Comparison of ENCODE assay signal across 16 cellular contexts in the genomic region with DNA sequence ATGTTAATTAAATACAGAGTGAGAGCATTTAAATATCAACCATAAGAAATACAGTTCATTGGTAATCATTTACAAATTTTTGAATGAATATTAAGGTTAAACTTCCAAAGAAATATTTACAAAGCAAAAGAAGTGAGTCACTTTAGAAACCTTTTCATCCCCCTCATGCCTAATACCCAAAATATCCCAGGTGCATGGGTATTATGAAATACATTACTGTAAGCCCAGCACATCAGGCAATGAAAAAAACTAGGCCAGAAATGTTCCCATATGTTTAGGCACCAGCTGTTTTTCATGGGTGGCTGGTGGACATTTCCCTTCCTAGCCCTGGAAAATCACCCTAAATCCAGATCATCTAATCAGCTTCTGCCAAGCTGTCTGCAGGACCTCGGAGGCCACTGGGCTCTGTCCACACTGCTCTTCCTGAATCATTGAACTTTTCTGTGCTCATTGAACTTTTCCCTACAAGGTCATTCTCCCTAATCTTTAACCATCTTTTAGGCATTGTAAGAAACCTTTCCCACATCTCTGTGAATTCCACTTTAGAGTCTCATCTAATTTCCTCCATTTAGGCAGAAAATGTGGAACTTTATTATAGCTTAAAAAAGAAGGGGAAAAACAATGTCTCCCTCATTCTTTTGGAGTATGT.
"Had no signal": no experiment of that assay in that cellular context is flagged by ENCODE, and none has a peak within 500 bp of the region (broad histone marks: within the 10 kb centered on the region; RNA-seq: fewer than 3 reads in every experiment).

No MANE protein-coding gene starts in this region.

- H3K4me3 ChIP-seq: coronary artery, psoas muscle, sigmoid colon, transverse colon had no signal

- H3K27me3 ChIP-seq: sigmoid colon, transverse colon had no signal

- DNase-seq: activated CD4-positive, alpha-beta T cell treated with anti-CD3 and anti-CD28 coated beads, Interleukin-2, amount 10 ng/mL, durations not matched to agents 24 days and 14 days; activated naive CD4-positive, alpha-beta T cell treated with Interleukin-2 at 50 U/mL for 16 hours; central memory CD4-positive, alpha-beta T cell; effector CD8-positive, alpha-beta T cell; head of caudate nucleus; natural killer cell; psoas muscle; sigmoid colon; stimulated activated CD4-positive, alpha-beta T cell treated with anti-CD3 and anti-CD28 coated beads, Interleukin-2, amount 100 ng/mL, for 24 hours; stimulated activated naive B cell treated with anti-CD40 and anti-IgM and Interleukin-4, amounts not matched to agents 10 μg/mL and 1 μg/mL and 100 μg/mL, for 72 hours; substantia nigra; T-helper 1 cell; transverse colon had no signal

- H3K9me3 ChIP-seq: psoas muscle, sigmoid colon, transverse colon had no signal

- H3K27ac ChIP-seq: coronary artery, psoas muscle, sigmoid colon, transverse colon had no signal

- H3K4me1 ChIP-seq: psoas muscle, transverse colon had no signal

- ATAC-seq: left lobe of liver; natural killer cell; psoas muscle; stimulated activated naive B cell treated with anti-CD40 and anti-IgM and Interleukin-4, amounts not matched to agents 10 μg/mL and 1 μg/mL and 100 μg/mL, for 72 hours; WTC11 had no signal

- H3K36me3 ChIP-seq: sigmoid colon, transverse colon had no signal
